Comparison of ENCODE assay signal across 8 cellular contexts in genomic region chr9:66900490-66901131, GRCh38. TPM values are rescaled to one million over a fixed set of nuclear protein-coding genes. Genes with fewer than 3 reads are reported as not detected.
A peak's percentile ranks its signal among the peaks of the same experiment; 100 is the strongest.
DNase-seq lines count a peak whose midpoint lies in the region; ATAC-seq and TF ChIP-seq lines count a peak whose summit lies in the region.
"Not testable (repeated sequence)": the region's sequence is repeated elsewhere in the genome, so short reads cannot be mapped to it uniquely, and the experiment has no call there.

Gene ZNF658 (plus strand): TSS chr9:66900725. CDS start chr9:66903562, 2,837 bp downstream.

- peak within 1 kb of the TSS; percentile 75 for H3K4me3 ChIP-seq in thoracic aorta

- peak; percentile 98 for ATAC-seq in GM18498 (IDR thresholded peaks at IDR 0.05; ENCODE audit: unreplicated experiment)
- peak; percentile 96 for ATAC-seq in HG02588 (IDR thresholded peaks at IDR 0.05; ENCODE audit: unreplicated experiment)
- peak; percentile 88 for ATAC-seq in thoracic aorta (ENCODE audit: insufficient number of reproducible peaks, low FRiP score, low read depth)

- H3K4me1 ChIP-seq in thoracic aorta (ENCODE audit: control insufficient read depth in 1 of 2, low read depth in 2 of 2): not testable (repeated sequence)

- H3K27me3 ChIP-seq in thoracic aorta (replicated peaks; ENCODE audit: insufficient read depth): not testable (repeated sequence)

- H3K27ac ChIP-seq in thoracic aorta: not testable (repeated sequence)

- H3K36me3 ChIP-seq in thoracic aorta: not testable (repeated sequence)

- not testable (repeated sequence) for TF ChIP-seq CTCF in thoracic aorta (IDR thresholded peaks at IDR 0.05)

- not testable (repeated sequence) for H3K9me3 ChIP-seq in thoracic aorta

- DNase-seq in LHCN-M2 (ENCODE audit: low read depth) (peak; percentile 85), dedifferentiated amniotic fluid mesenchymal stem cell (ENCODE audit: extremely low spot score) (peak; percentile 81), islet precursor cell (peak; percentile 89), retina (peak; percentile 82), thoracic aorta (ENCODE audit: low spot score) (peak; percentile 29)
- peak; percentile 4 to 33 for DNase-seq in activated CD8-positive, alpha-beta memory T cell treated with anti-CD3 and anti-CD28 coated beads for 1 hour (ENCODE audit: extremely low read depth in 1 of 2, low read depth in 1 of 2)

RNA-seq across cellular contexts. Expression of gene ZNF658, which starts in this region (rescaled TPM):
- total RNA-seq in LHCN-M2 (2014; rRNA removed) (3.6 TPM in 2 replicates), thoracic aorta (1 to 10 TPM; 2.2 to 4.0 TPM)
- polyA plus RNA-seq in LHCN-M2 (2012): 0.70 TPM

Comparison
In these comparisons a context has a peak if more than half of its experiments do, and no peak if none do; other contexts are left out.
1. DNase-seq: peak in every context shown above with its lines; median percentile 89 in islet precursor cell; 85 in LHCN-M2; 82 in retina; 81 in dedifferentiated amniotic fluid mesenchymal stem cell; 29 in thoracic aorta; 18 in activated CD8-positive, alpha-beta memory T cell treated with anti-CD3 and anti-CD28 coated beads for 1 hour.